ENCODE assay signal across 13 cellular contexts in the genomic region with DNA sequence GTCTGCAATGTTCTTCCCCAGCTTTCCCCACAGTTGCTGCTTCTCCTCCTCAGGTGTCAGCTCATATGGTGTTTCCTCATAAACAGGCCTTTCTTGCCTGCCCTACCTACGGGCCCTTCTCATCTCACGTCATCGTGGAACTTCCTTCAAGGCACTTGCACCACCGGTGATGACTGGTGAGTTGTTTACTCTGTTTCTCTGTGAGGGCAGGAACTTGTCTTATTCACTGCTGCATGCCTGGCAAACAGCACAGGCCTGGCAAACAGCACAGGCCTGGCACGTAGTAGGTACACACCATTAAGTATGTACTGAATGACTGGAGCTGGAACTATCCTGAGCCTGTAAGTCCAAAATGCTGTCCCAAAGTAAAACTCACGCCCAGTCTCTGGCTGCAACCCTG. TPM values are rescaled to one million over a fixed set of nuclear protein-coding genes. Genes with fewer than 3 reads are reported as not detected.
DNase-seq lines count a peak whose midpoint lies in the region; ATAC-seq lines count a peak whose summit lies in the region.
"Had no signal": no experiment of that assay in that cellular context is flagged by ENCODE, and none has a peak within 500 bp of the region (broad histone marks: within the 10 kb centered on the region; RNA-seq: fewer than 3 reads in every experiment).

No MANE protein-coding gene starts in this region.

- H3K4me1 ChIP-seq in esophagus (ENCODE audit: control insufficient read depth in 2 of 2, insufficient read depth in 2 of 2, low read length in 1 of 2) = no peaks in the 10 kb centered on the region

- H3K36me3 Mint-ChIP-seq in activated CD4-positive, alpha-beta T cell treated with anti-CD3 and anti-CD28 coated beads for 36 hours (ENCODE audit: low read depth) = peaks cover 34% of the 10 kb centered on the region
- H3K36me3 Mint-ChIP-seq in activated CD4-positive, alpha-beta memory T cell treated with anti-CD3 and anti-CD28 coated beads for 36 hours = peaks cover 25% of the 10 kb centered on the region
- H3K36me3 Mint-ChIP-seq in stimulated activated memory B cell treated with anti-CD40 and anti-IgM and Interleukin-4, amounts not matched to agents 10 μg/mL and 1 μg/mL and 100 μg/mL, for 72 hours = peaks cover 63% of the 10 kb centered on the region
- H3K36me3 Mint-ChIP-seq in immature natural killer cell = peaks cover 4 to 33% (median 10%) of the 10 kb centered on the region in 3 donors

- CTCF ChIA-PET in activated CD4-positive, alpha-beta T cell treated with anti-CD3 and anti-CD28 coated beads for 36 hours (lab: Charles Lee) = interaction anchor here (1.1 to 2.1 kb wide), 3 partner anchors 8 to 71 kb away, joined by 3 to 10 read pairs (median 4); no protein-coding TSS in a partner anchor
- CTCF ChIA-PET in activated CD4-positive, alpha-beta memory T cell treated with anti-CD3 and anti-CD28 coated beads for 36 hours (lab: Charles Lee) = interaction anchor here (1.3 to 3.1 kb wide), 4 partner anchors 9 to 210 kb away, joined by 5 to 14 read pairs (median 8); no protein-coding TSS in a partner anchor

- POLR2A ChIA-PET in activated CD4-positive, alpha-beta T cell treated with anti-CD3 and anti-CD28 coated beads for 36 hours (lab: Charles Lee) = interaction anchor here (0.7 kb wide), 1 partner anchor 91 kb away, joined by 3 read pairs; no protein-coding TSS in a partner anchor
- POLR2A ChIA-PET in activated CD4-positive, alpha-beta memory T cell treated with anti-CD3 and anti-CD28 coated beads for 36 hours (lab: Charles Lee) = interaction anchor here (1.6 to 2.1 kb wide), 2 partner anchors 27 to 37 kb away, joined by 4 to 6 read pairs; no protein-coding TSS in a partner anchor

- H3K27ac Mint-ChIP-seq in activated CD4-positive, alpha-beta T cell treated with anti-CD3 and anti-CD28 coated beads for 36 hours = peak overlapping the region; percentile 85
- H3K27ac Mint-ChIP-seq in activated CD4-positive, alpha-beta memory T cell treated with anti-CD3 and anti-CD28 coated beads for 36 hours = peak overlapping the region; percentile 84
- H3K27ac Mint-ChIP-seq in stimulated activated memory B cell treated with anti-CD40 and anti-IgM and Interleukin-4, amounts not matched to agents 10 μg/mL and 1 μg/mL and 100 μg/mL, for 72 hours = peak overlapping the region; percentile 54
- peak overlapping the region in 3 of 6 donors; percentile 8 to 26 (median 9) for H3K27ac Mint-ChIP-seq in immature natural killer cell

- peaks cover 19 to 32% of the 10 kb centered on the region in 2 donors for H3K36me3 ChIP-seq in esophagus (ENCODE audit: control insufficient read depth in 2 of 2, insufficient read depth in 2 of 2, low read length in 1 of 2)

- DNase-seq in activated CD4-positive, alpha-beta T cell treated with anti-CD3 and anti-CD28 coated beads for 36 hours = peak; percentile 64
- DNase-seq in activated CD4-positive, alpha-beta T cell treated with anti-CD3 and anti-CD28 coated beads, Interleukin-2, amount 50 U/mL, for 48 hours = no peak
- DNase-seq in activated CD4-positive, alpha-beta memory T cell treated with anti-CD3 and anti-CD28 coated beads for 36 hours = peak; percentile 57
- no peak for DNase-seq in NCI-H2196 treated with DMSO at 0.1 percent for 48 hours (lab: John Stamatoyannopoulos, UW; ENCODE audit: unreplicated experiment)
- no peak for DNase-seq in KG1 (lab: John Stamatoyannopoulos, UW)
- no peak for DNase-seq in immature natural killer cell
- DNase-seq: activated gamma-delta T cell treated with Interleukin-2 at 50 U/mL for 16 hours, Karpas-422, kidney, NCI-H524 treated with DMSO at 0.1 percent for 48 hours, retina had no signal

- no peaks in the 10 kb centered on the region for H3K9me3 ChIP-seq in esophagus (ENCODE audit: control insufficient read depth in 2 of 2, insufficient read depth in 1 of 2, low read depth in 1 of 2, low read length in 1 of 2)

- WGBS in esophagus, 2 donors = 58 to 60% methylated on average over 6 of the region's 6 CpGs

- peaks cover 14% of the 10 kb centered on the region for H3K4me1 Mint-ChIP-seq in activated CD4-positive, alpha-beta T cell treated with anti-CD3 and anti-CD28 coated beads for 36 hours
- peaks cover 20% of the 10 kb centered on the region for H3K4me1 Mint-ChIP-seq in activated CD4-positive, alpha-beta memory T cell treated with anti-CD3 and anti-CD28 coated beads for 36 hours (ENCODE audit: low read depth)
- peaks cover 15% of the 10 kb centered on the region for H3K4me1 Mint-ChIP-seq in stimulated activated memory B cell treated with anti-CD40 and anti-IgM and Interleukin-4, amounts not matched to agents 10 μg/mL and 1 μg/mL and 100 μg/mL, for 72 hours
- H3K4me1 Mint-ChIP-seq in immature natural killer cell = peaks cover 0 to 7% of the 10 kb centered on the region in 2 donors

- H3K27ac ChIP-seq in esophagus (ENCODE audit: low read depth in 2 of 2, low read length in 1 of 2) = peak overlapping the region; percentile 64 to 90

- H3K27me3 Mint-ChIP-seq in activated CD4-positive, alpha-beta T cell treated with anti-CD3 and anti-CD28 coated beads for 36 hours = no peaks in the 10 kb centered on the region
- H3K27me3 Mint-ChIP-seq in activated CD4-positive, alpha-beta memory T cell treated with anti-CD3 and anti-CD28 coated beads for 36 hours = no peaks in the 10 kb centered on the region
- H3K27me3 Mint-ChIP-seq in stimulated activated memory B cell treated with anti-CD40 and anti-IgM and Interleukin-4, amounts not matched to agents 10 μg/mL and 1 μg/mL and 100 μg/mL, for 72 hours = no peaks in the 10 kb centered on the region
- peaks cover 0 to 6% (median 2%) of the 10 kb centered on the region in 3 donors for H3K27me3 Mint-ChIP-seq in immature natural killer cell (ENCODE audit: low read depth in 3 of 3)

- no peaks in the 10 kb centered on the region for H3K9me3 Mint-ChIP-seq in activated CD4-positive, alpha-beta T cell treated with anti-CD3 and anti-CD28 coated beads for 36 hours (ENCODE audit: low read depth)
- H3K9me3 Mint-ChIP-seq in activated CD4-positive, alpha-beta memory T cell treated with anti-CD3 and anti-CD28 coated beads for 36 hours = no peaks in the 10 kb centered on the region
- H3K9me3 Mint-ChIP-seq in stimulated activated memory B cell treated with anti-CD40 and anti-IgM and Interleukin-4, amounts not matched to agents 10 μg/mL and 1 μg/mL and 100 μg/mL, for 72 hours = no peaks in the 10 kb centered on the region
- no peaks in the 10 kb centered on the region for H3K9me3 Mint-ChIP-seq in immature natural killer cell

- H3K27me3 ChIP-seq in esophagus (ENCODE audit: control insufficient read depth in 1 of 2, insufficient read depth in 2 of 2, low read length in 2 of 2) = no peaks in the 10 kb centered on the region

- H3K4me3 ChIP-seq in esophagus (ENCODE audit: low read depth in 1 of 2, low read length in 2 of 2) = no peak overlapping the region

- intact Hi-C loops in activated CD4-positive, alpha-beta T cell treated with anti-CD3 and anti-CD28 coated beads for 36 hours (cut with DNase I, micrococcal nuclease) = no loop called here
- intact Hi-C loops in activated CD4-positive, alpha-beta memory T cell treated with anti-CD3 and anti-CD28 coated beads for 36 hours (cut with micrococcal nuclease) = no loop called here

- ATAC-seq in activated CD4-positive, alpha-beta T cell treated with anti-CD3 and anti-CD28 coated beads for 36 hours = peak; percentile 97
- no peak for ATAC-seq in stimulated activated memory B cell treated with anti-CD40 and anti-IgM and Interleukin-4, amounts not matched to agents 10 μg/mL and 1 μg/mL and 100 μg/mL, for 72 hours

- no peak overlapping the region for H3K4me3 Mint-ChIP-seq in activated CD4-positive, alpha-beta T cell treated with anti-CD3 and anti-CD28 coated beads for 36 hours
- H3K4me3 Mint-ChIP-seq in activated CD4-positive, alpha-beta memory T cell treated with anti-CD3 and anti-CD28 coated beads for 36 hours = no peak overlapping the region
- peak overlapping the region; percentile 0 for H3K4me3 Mint-ChIP-seq in stimulated activated memory B cell treated with anti-CD40 and anti-IgM and Interleukin-4, amounts not matched to agents 10 μg/mL and 1 μg/mL and 100 μg/mL, for 72 hours
- H3K4me3 Mint-ChIP-seq in immature natural killer cell = no peak overlapping the region

RNA-seq across cellular contexts. Expression of a gene that starts 25.8 kb away (rescaled TPM):
- total RNA-seq in activated CD4-positive, alpha-beta T cell treated with anti-CD3 and anti-CD28 coated beads for 36 hours = 10 to 100 TPM; 38.8 to 51.3 TPM
- 10 to 100 TPM; 57.3 to 57.4 TPM for total RNA-seq in activated CD4-positive, alpha-beta memory T cell treated with anti-CD3 and anti-CD28 coated beads for 36 hours
- polyA plus RNA-seq in esophagus (10 to 100 TPM; 33.9 to 34.5 TPM), immature natural killer cell (100 to 1,000 TPM in 1 of 3 donors, 10 to 100 TPM in 2; 43.3 to 101 (median 61.5) TPM)

RNA-seq across cellular contexts. Expression of a gene that starts 36.5 kb away (rescaled TPM):
- total RNA-seq in activated CD4-positive, alpha-beta T cell treated with anti-CD3 and anti-CD28 coated beads for 36 hours = 1 to 10 TPM; 2.7 to 3.1 TPM
- total RNA-seq in activated CD4-positive, alpha-beta memory T cell treated with anti-CD3 and anti-CD28 coated beads for 36 hours = 10 to 100 TPM; 11.6 to 12.8 TPM
- polyA plus RNA-seq in esophagus (1 to 10 TPM; 6.1 to 9.3 TPM), immature natural killer cell (10 to 100 TPM in 2 of 3 donors, 1 to 10 TPM in 1; 8.8 to 29.2 (median 11.1) TPM)

RNA-seq across cellular contexts. Expression of a gene that starts 37.8 kb away (rescaled TPM):
- 10 to 100 TPM; 40.6 to 44.0 TPM for total RNA-seq in activated CD4-positive, alpha-beta T cell treated with anti-CD3 and anti-CD28 coated beads for 36 hours
- 10 to 100 TPM; 46.0 to 47.0 TPM for total RNA-seq in activated CD4-positive, alpha-beta memory T cell treated with anti-CD3 and anti-CD28 coated beads for 36 hours
- polyA plus RNA-seq in esophagus (10 to 100 TPM; 16.8 to 30.7 TPM), immature natural killer cell (100 to 1,000 TPM; 156 to 181 (median 164) TPM)

RNA-seq across cellular contexts. Expression of a gene that starts 53.7 kb away (rescaled TPM):
- 10 to 100 TPM; 26.2 to 33.0 TPM for total RNA-seq in activated CD4-positive, alpha-beta T cell treated with anti-CD3 and anti-CD28 coated beads for 36 hours
- 10 to 100 TPM; 16.9 to 18.1 TPM for total RNA-seq in activated CD4-positive, alpha-beta memory T cell treated with anti-CD3 and anti-CD28 coated beads for 36 hours
- polyA plus RNA-seq in esophagus (10 to 100 TPM in 1 of 2 donors, 1 to 10 TPM in 1; 3.9 to 15.6 TPM), immature natural killer cell (under 1 TPM in 2 of 3 donors, not detected in 1; 0.26 to 0.96 TPM)

Comparison
In these comparisons a context has a peak if more than half of its experiments do, and no peak if none do; other contexts are left out.
1. DNase-seq: peak in activated CD4-positive, alpha-beta T cell treated with anti-CD3 and anti-CD28 coated beads for 36 hours (single experiment) and activated CD4-positive, alpha-beta memory T cell treated with anti-CD3 and anti-CD28 coated beads for 36 hours (single experiment); none in activated CD4-positive, alpha-beta T cell treated with anti-CD3 and anti-CD28 coated beads, Interleukin-2, amount 50 U/mL, for 48 hours (0 of 2), NCI-H2196 treated with DMSO at 0.1 percent for 48 hours (single experiment), KG1 (single experiment) and immature natural killer cell (0 of 3).